9 cellular contexts compared by ENCODE assay signal in the genomic region with DNA sequence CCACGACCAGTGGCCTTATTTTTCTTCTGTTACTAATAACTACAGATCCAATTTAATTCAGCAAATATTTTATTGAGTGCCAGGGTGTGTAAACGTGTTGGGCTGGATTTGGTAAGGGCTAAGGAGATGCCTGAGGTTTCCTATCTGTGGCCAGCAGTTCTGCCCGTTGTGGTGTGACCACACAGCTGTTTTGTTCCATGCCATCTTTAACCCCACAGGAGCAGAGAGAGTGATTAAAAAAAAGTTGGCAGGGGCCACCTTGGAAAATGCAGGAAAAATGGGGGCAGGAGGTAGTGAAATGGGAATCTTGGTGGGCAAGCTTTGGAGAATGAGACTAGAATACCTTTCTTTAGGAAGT. TPM values are rescaled to one million over a fixed set of nuclear protein-coding genes. Genes with fewer than 3 reads are reported as not detected.
DNase-seq lines count a peak whose midpoint lies in the region; ATAC-seq and TF ChIP-seq lines count a peak whose summit lies in the region.
"Had no signal": no experiment of that assay in that cellular context is flagged by ENCODE, and none has a peak within 500 bp of the region (broad histone marks: within the 10 kb centered on the region; RNA-seq: fewer than 3 reads in every experiment).

No MANE protein-coding gene starts in this region.

- peak overlapping the region; percentile 95 for H3K27ac Mint-ChIP-seq in activated T-cell treated with anti-CD3 and anti-CD28 coated beads, Interleukin-2, amount 50 U/mL, for 72 hours
- H3K27ac Mint-ChIP-seq in natural killer cell (peak overlapping the region; percentile 96 to 98), nephron progenitor cell (no peak overlapping the region)

- no peaks in the 10 kb centered on the region for H3K9me3 Mint-ChIP-seq in activated T-cell treated with anti-CD3 and anti-CD28 coated beads, Interleukin-2, amount 50 U/mL, for 72 hours
- H3K9me3 Mint-ChIP-seq in natural killer cell: no peaks in the 10 kb centered on the region
- H3K9me3 Mint-ChIP-seq in nephron progenitor cell: no peaks in the 10 kb centered on the region

- intact Hi-C loops in natural killer cell (cut with micrococcal nuclease): loop anchor here (5.0 kb wide), 2 partner anchors 101 to 221 kb away; partner anchors contain the start of genes LIN54 and SEC31A

- H3K4me1 Mint-ChIP-seq in activated T-cell treated with anti-CD3 and anti-CD28 coated beads, Interleukin-2, amount 50 U/mL, for 72 hours (ENCODE audit: low read depth): peaks cover 59% of the 10 kb centered on the region
- H3K4me1 Mint-ChIP-seq in natural killer cell: peaks cover 50 to 61% of the 10 kb centered on the region in 2 donors
- H3K4me1 Mint-ChIP-seq in nephron progenitor cell: peaks cover 7% of the 10 kb centered on the region

- H3K36me3 Mint-ChIP-seq in activated T-cell treated with anti-CD3 and anti-CD28 coated beads, Interleukin-2, amount 50 U/mL, for 72 hours (ENCODE audit: insufficient read depth in 2 of 2): peaks cover 2 to 8% of the 10 kb centered on the region in 2 donors
- H3K36me3 Mint-ChIP-seq in natural killer cell (peaks cover 23% of the 10 kb centered on the region), nephron progenitor cell (ENCODE audit: low read depth) (no peaks in the 10 kb centered on the region)

- H3K4me3 Mint-ChIP-seq in activated T-cell treated with anti-CD3 and anti-CD28 coated beads, Interleukin-2, amount 50 U/mL, for 72 hours: peak overlapping the region; percentile 89 to 93
- H3K4me3 Mint-ChIP-seq in natural killer cell (peak overlapping the region; percentile 100), nephron progenitor cell (no peak overlapping the region)

- H3K27me3 Mint-ChIP-seq in activated T-cell treated with anti-CD3 and anti-CD28 coated beads, Interleukin-2, amount 50 U/mL, for 72 hours (ENCODE audit: low read depth): no peaks in the 10 kb centered on the region
- H3K27me3 Mint-ChIP-seq in natural killer cell (ENCODE audit: low read depth in 2 of 2): no peaks in the 10 kb centered on the region
- peaks cover 19% of the 10 kb centered on the region for H3K27me3 Mint-ChIP-seq in nephron progenitor cell (ENCODE audit: low read depth, poor library complexity)

- peak; percentile 41 for DNase-seq in ELR (ENCODE audit: low read depth)
- peak; percentile 36 to 47 for DNase-seq in Kasumi-1 (lab: John Stamatoyannopoulos, UW)
- DNase-seq in activated T-cell treated with anti-CD3 and anti-CD28 coated beads, Interleukin-2, amount 50 U/mL, for 72 hours: no peak
- no peak for DNase-seq in natural killer cell
- no peak for DNase-seq in iPS-NIHi11 (ENCODE audit: low spot score)
- no peak for DNase-seq in kidney tubule cell (ENCODE audit: low spot score)
- DNase-seq in nephron progenitor cell: no peak

- no peak for ATAC-seq in activated T-cell treated with anti-CD3 and anti-CD28 coated beads, Interleukin-2, amount 50 U/mL, for 72 hours (replicated peaks in 1 of 2)
- ATAC-seq in natural killer cell (no peak), HG03469 (IDR thresholded peaks at IDR 0.05; ENCODE audit: unreplicated experiment) (no peak)

- TF ChIP-seq CTCF in natural killer cell (IDR thresholded peaks at IDR 0.05): no peak
- TF ChIP-seq CTCF in nephron progenitor cell (IDR thresholded peaks at IDR 0.05): no peak

RNA-seq across cellular contexts. Expression of gene PLAC8, which starts 1.1 kb away (rescaled TPM):
- total RNA-seq in activated T-cell treated with anti-CD3 and anti-CD28 coated beads, Interleukin-2, amount 50 U/mL, for 72 hours: 10 to 100 TPM; 48.0 to 49.3 TPM
- 100 to 1,000 TPM; 684 to 889 (median 821) TPM for total RNA-seq in natural killer cell
- total RNA-seq: IMR-90 had no signal

Comparison
In these comparisons a context has a peak if more than half of its experiments do, and no peak if none do; other contexts are left out.
1. DNase-seq: peak in ELR (single experiment) and Kasumi-1 (2 of 2); none in activated T-cell treated with anti-CD3 and anti-CD28 coated beads, Interleukin-2, amount 50 U/mL, for 72 hours (0 of 2), natural killer cell (single experiment), iPS-NIHi11 (single experiment), kidney tubule cell (single experiment) and nephron progenitor cell (single experiment).
2. RNA of gene PLAC8, which starts 1.1 kb away (total RNA-seq): 684 to 889 TPM in natural killer cell; 48.0 to 49.3 TPM in activated T-cell treated with anti-CD3 and anti-CD28 coated beads, Interleukin-2, amount 50 U/mL, for 72 hours; every median in the first group is over 10 times any median in the second.